18 cellular contexts compared by ENCODE assay signal in genomic region chr17:31425646-31426045, GRCh38. TPM values are rescaled to one million over a fixed set of nuclear protein-coding genes. Genes with fewer than 3 reads are reported as not detected.
DNase-seq lines count a peak whose midpoint lies in the region; ATAC-seq and TF ChIP-seq lines count a peak whose summit lies in the region.
"Had no signal": no experiment of that assay in that cellular context is flagged by ENCODE, and none has a peak within 500 bp of the region (broad histone marks: within the 10 kb centered on the region; RNA-seq: fewer than 3 reads in every experiment).

No MANE protein-coding gene starts in this region.

- H3K4me1 Mint-ChIP-seq in activated T-cell treated with anti-CD3 and anti-CD28 coated beads, Interleukin-2, amount 50 U/mL, for 24 hours (ENCODE audit: low read depth) = no peaks in the 10 kb centered on the region
- H3K4me1 Mint-ChIP-seq in natural killer cell treated with Interleukin-12 subunit alpha and Interleukin-12 subunit beta and Interleukin-15 and Interleukin-18, amount 100 ng/mL, for 72 hours (ENCODE audit: low read depth in 2 of 2) = no peaks in the 10 kb centered on the region

- H3K9me3 ChIP-seq in spleen = peaks cover 0 to 25% (median 19%) of the 10 kb centered on the region in 8 donors
- H3K9me3 ChIP-seq: thoracic aorta had no signal

- no peak overlapping the region for H3K27ac Mint-ChIP-seq in activated T-cell treated with anti-CD3 and anti-CD28 coated beads, Interleukin-2, amount 50 U/mL, for 24 hours
- H3K27ac Mint-ChIP-seq in natural killer cell treated with Interleukin-12 subunit alpha and Interleukin-12 subunit beta and Interleukin-15 and Interleukin-18, amount 100 ng/mL, for 72 hours = no peak overlapping the region
- H3K27ac Mint-ChIP-seq: activated CD8-positive, alpha-beta T cell treated with anti-CD3 and anti-CD28 coated beads for 36 hours; activated naive CD4-positive, alpha-beta T cell treated with anti-CD3 and anti-CD28 coated beads, Interleukin-2, amount 50 U/mL, for 72 hours; IgD-negative memory B cell had no signal

- H3K36me3 ChIP-seq in spleen = no peaks in the 10 kb centered on the region
- H3K36me3 ChIP-seq: thoracic aorta had no signal

- 46 to 67% (median 63%) methylated on average over 6 to 10 of the region's 10 CpGs for WGBS in spleen, 5 donors
- WGBS in lower leg skin, 2 donors = 44 to 54% methylated on average over 10 of the region's 10 CpGs

- TF ChIP-seq POLR2A in spleen (IDR thresholded peaks at IDR 0.05) = no peak
- no peak for TF ChIP-seq POLR2A in lower leg skin (IDR thresholded peaks at IDR 0.05)

- TF ChIP-seq CTCF in spleen (IDR thresholded peaks at IDR 0.05 in 8 of 11, conservative IDR thresholded peaks at IDR 0.05 in 3 of 11) = no peak
- no peak for TF ChIP-seq CTCF in lower leg skin (IDR thresholded peaks at IDR 0.05)

- peaks cover 11% of the 10 kb centered on the region for H3K9me3 Mint-ChIP-seq in activated T-cell treated with anti-CD3 and anti-CD28 coated beads, Interleukin-2, amount 50 U/mL, for 24 hours
- no peaks in the 10 kb centered on the region for H3K9me3 Mint-ChIP-seq in natural killer cell treated with Interleukin-12 subunit alpha and Interleukin-12 subunit beta and Interleukin-15 and Interleukin-18, amount 100 ng/mL, for 72 hours

- no peaks in the 10 kb centered on the region for H3K4me1 ChIP-seq in spleen
- H3K4me1 ChIP-seq: foreskin keratinocyte had no signal

- no peak for ATAC-seq in natural killer cell treated with Interleukin-12 subunit alpha and Interleukin-12 subunit beta and Interleukin-15 and Interleukin-18, amount 100 ng/mL, for 72 hours
- ATAC-seq: activated CD8-positive, alpha-beta T cell treated with anti-CD3 and anti-CD28 coated beads for 36 hours; activated naive CD4-positive, alpha-beta T cell treated with anti-CD3 and anti-CD28 coated beads, Interleukin-2, amount 50 U/mL, for 72 hours; foreskin keratinocyte had no signal

- intact Hi-C loops in spleen (cut with DNase I; ENCODE audit: low total_unique reads) = no loop called here
- intact Hi-C loops in lower leg skin (cut with DNase I; ENCODE audit: low total_unique reads) = no loop called here

- H3K27ac ChIP-seq in layer of hippocampus (ENCODE audit: low read depth, low read length) = peak overlapping the region; percentile 62
- H3K27ac ChIP-seq in spleen = no peak overlapping the region
- H3K27ac ChIP-seq: 22Rv1, foreskin keratinocyte, thoracic aorta had no signal

- H3K4me3 Mint-ChIP-seq in activated T-cell treated with anti-CD3 and anti-CD28 coated beads, Interleukin-2, amount 50 U/mL, for 24 hours = no peak overlapping the region
- H3K4me3 Mint-ChIP-seq in natural killer cell treated with Interleukin-12 subunit alpha and Interleukin-12 subunit beta and Interleukin-15 and Interleukin-18, amount 100 ng/mL, for 72 hours = no peak overlapping the region
- H3K4me3 Mint-ChIP-seq: activated CD8-positive, alpha-beta T cell treated with anti-CD3 and anti-CD28 coated beads for 36 hours; IgD-negative memory B cell had no signal

- no peaks in the 10 kb centered on the region for H3K36me3 Mint-ChIP-seq in activated T-cell treated with anti-CD3 and anti-CD28 coated beads, Interleukin-2, amount 50 U/mL, for 24 hours (ENCODE audit: low read depth)
- peaks cover 5% of the 10 kb centered on the region for H3K36me3 Mint-ChIP-seq in natural killer cell treated with Interleukin-12 subunit alpha and Interleukin-12 subunit beta and Interleukin-15 and Interleukin-18, amount 100 ng/mL, for 72 hours

- DNase-seq in NCI-H1092 (lab: John Stamatoyannopoulos, UW) = peak; percentile 87
- DNase-seq in NCI-H1092 treated with DMSO at 0.1 percent for 48 hours (lab: John Stamatoyannopoulos, UW) = no peak
- peak in 33 of 58 donors; percentile 8 to 75 (median 35) for DNase-seq in anterior cingulate cortex (lab: John Stamatoyannopoulos, UW)
- peak; percentile 42 for DNase-seq in spleen
- DNase-seq in lower leg skin (ENCODE audit: low spot score in 2 of 2) = no peak
- DNase-seq in activated T-cell treated with anti-CD3 and anti-CD28 coated beads, Interleukin-2, amount 50 U/mL, for 24 hours = no peak
- DNase-seq in natural killer cell treated with Interleukin-12 subunit alpha and Interleukin-12 subunit beta and Interleukin-15 and Interleukin-18, amount 100 ng/mL, for 72 hours (ENCODE audit: low spot score) = no peak
- DNase-seq: activated CD8-positive, alpha-beta T cell treated with anti-CD3 and anti-CD28 coated beads for 36 hours; foreskin keratinocyte; GOT3; NCI-H2107 had no signal

- H3K27me3 ChIP-seq in layer of hippocampus (ENCODE audit: control insufficient read depth, insufficient read depth, low read length) (no peaks in the 10 kb centered on the region), spleen (replicated peaks in 1 of 7) (peaks cover 0 to 53% (median 0%) of the 10 kb centered on the region in 7 donors)

- peaks cover 17% of the 10 kb centered on the region for H3K27me3 Mint-ChIP-seq in activated T-cell treated with anti-CD3 and anti-CD28 coated beads, Interleukin-2, amount 50 U/mL, for 24 hours
- peaks cover 8 to 19% of the 10 kb centered on the region in 2 donors for H3K27me3 Mint-ChIP-seq in natural killer cell treated with Interleukin-12 subunit alpha and Interleukin-12 subunit beta and Interleukin-15 and Interleukin-18, amount 100 ng/mL, for 72 hours

- H3K4me3 ChIP-seq in spleen (no peak overlapping the region), lower leg skin (ENCODE audit: low read depth, poor library complexity, severe bottlenecking) (no peak overlapping the region)
- H3K4me3 ChIP-seq: lung, thoracic aorta had no signal

RNA-seq across cellular contexts. Expression of gene RAB11FIP4, which starts 34.2 kb away (rescaled TPM):
- total RNA-seq in spleen (10 to 100 TPM; 17.8 to 25.2 (median 22.3) TPM), lower leg skin (10 to 100 TPM; 27.4 to 62.8 (median 34.1) TPM)
- 1 to 10 TPM; 5.5 to 8.9 (median 5.8) TPM for polyA plus RNA-seq in spleen
- total RNA-seq in natural killer cell treated with Interleukin-12 subunit alpha and Interleukin-12 subunit beta and Interleukin-15 and Interleukin-18, amount 100 ng/mL, for 72 hours = 10 to 100 TPM; 16.2 to 21.6 TPM
- total RNA-seq: dermis microvascular lymphatic vessel endothelial cell had no signal

Comparison
In these comparisons a context has a peak if more than half of its experiments do, and no peak if none do; other contexts are left out.
1. DNase-seq: peak in NCI-H1092 (single experiment), anterior cingulate cortex (33 of 58) and spleen (single experiment); none in NCI-H1092 treated with DMSO at 0.1 percent for 48 hours (single experiment), lower leg skin (0 of 2), activated T-cell treated with anti-CD3 and anti-CD28 coated beads, Interleukin-2, amount 50 U/mL, for 24 hours (single experiment) and natural killer cell treated with Interleukin-12 subunit alpha and Interleukin-12 subunit beta and Interleukin-15 and Interleukin-18, amount 100 ng/mL, for 72 hours (single experiment).